In the genomic region with DNA sequence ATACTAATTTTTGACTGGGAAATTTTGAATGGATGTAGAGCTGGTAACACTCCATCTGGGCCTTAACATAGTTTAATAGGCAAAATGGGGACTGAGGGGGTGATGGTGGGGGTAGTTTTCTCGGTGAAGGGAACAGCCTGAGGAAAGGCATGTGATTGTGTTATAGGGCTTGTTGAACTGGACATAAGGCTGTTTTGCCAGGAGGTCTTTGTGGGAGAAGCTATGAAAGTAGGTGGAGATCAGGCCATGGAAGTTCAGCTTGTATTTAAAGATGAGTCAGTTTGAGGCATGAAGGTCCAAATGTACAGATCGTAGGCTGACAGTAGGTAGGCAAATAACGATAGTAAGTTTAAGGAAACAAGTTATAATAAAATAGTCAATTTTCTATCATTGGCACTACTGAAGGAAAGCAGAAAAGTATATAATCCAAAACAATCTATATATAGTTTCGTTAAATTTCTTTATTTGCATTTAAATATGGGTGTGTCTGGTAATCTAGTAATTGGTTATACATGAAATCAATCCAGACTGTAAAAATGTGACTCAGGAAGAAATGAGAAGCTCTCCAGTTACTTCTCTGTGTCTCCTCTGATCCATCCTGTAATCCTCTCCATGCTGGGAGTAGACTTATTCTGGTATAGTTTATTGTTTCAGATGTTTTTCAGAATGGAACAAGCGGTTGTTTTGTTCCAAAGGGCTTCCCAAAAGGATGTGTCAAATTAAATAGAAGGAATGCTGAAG, we compare ENCODE assay signal across 15 cellular contexts. TPM values are rescaled to one million over a fixed set of nuclear protein-coding genes. Genes with fewer than 3 reads are reported as not detected.
DNase-seq lines count a peak whose midpoint lies in the region; ATAC-seq, FAIRE-seq and TF ChIP-seq lines count a peak whose summit lies in the region.
"Had no signal": no experiment of that assay in that cellular context is flagged by ENCODE, and none has a peak within 500 bp of the region (broad histone marks: within the 10 kb centered on the region; RNA-seq: fewer than 3 reads in every experiment).

No MANE protein-coding gene starts in this region.

- H3K27me3 ChIP-seq in K562 (ENCODE audit: control insufficient read depth in 2 of 2, insufficient read depth in 2 of 2, low read length in 2 of 2) (no peaks in the 10 kb centered on the region), sigmoid colon (no peaks in the 10 kb centered on the region)
- H3K27me3 ChIP-seq: tibial nerve had no signal

- H3K9me1 ChIP-seq in K562 (ENCODE audit: control insufficient read depth, insufficient read depth, low read length): no peaks in the 10 kb centered on the region

- H3K27ac ChIP-seq in K562 (ENCODE audit: extremely low read depth, low read depth, low read length): no peak overlapping the region
- H3K27ac ChIP-seq in sigmoid colon: no peak overlapping the region
- H3K27ac ChIP-seq: tibial nerve, WERI-Rb-1 had no signal

- WGBS in K562 (ENCODE audit: insufficient coverage, low coverage, missing lambda C conversion rate): 50% methylated on average over 5 of the region's 5 CpGs
- WGBS in sigmoid colon, 2 donors: 66 to 86% methylated on average over 5 of the region's 5 CpGs

- H3K36me3 Mint-ChIP-seq in natural killer cell treated with Interleukin-12 subunit alpha and Interleukin-12 subunit beta and Interleukin-15 and Interleukin-18, amount 100 ng/mL, for 72 hours: no peaks in the 10 kb centered on the region

- no peak for ATAC-seq in K562
- ATAC-seq in natural killer cell treated with Interleukin-12 subunit alpha and Interleukin-12 subunit beta and Interleukin-15 and Interleukin-18, amount 100 ng/mL, for 72 hours: no peak
- ATAC-seq in GM18511 (IDR thresholded peaks at IDR 0.05; ENCODE audit: unreplicated experiment): no peak
- ATAC-seq in HG03097 (IDR thresholded peaks at IDR 0.05; ENCODE audit: low FRiP score, unreplicated experiment): no peak
- ATAC-seq: sciatic nerve had no signal

- FAIRE-seq in K562 (lab: Jason Lieb, UNC): no peak

- peak overlapping the region; percentile 61 to 70 for H3K27ac Mint-ChIP-seq in natural killer cell treated with Interleukin-12 subunit alpha and Interleukin-12 subunit beta and Interleukin-15 and Interleukin-18, amount 100 ng/mL, for 72 hours

- intact Hi-C loops in K562 (cut with micrococcal nuclease): loop anchor here (2.0 to 5.0 kb wide), 2 partner anchors 14 to 42 kb away; no protein-coding TSS in a partner anchor
- intact Hi-C loops in sigmoid colon (cut with DNase I): loop anchor here (10.0 kb wide), 1 partner anchor 90 kb away; no protein-coding TSS in a partner anchor

- no peak for TF ChIP-seq EP300 in K562 (IDR thresholded peaks at IDR 0.05; ENCODE audit: low read length)
- no peak for TF ChIP-seq EP300 in sigmoid colon (IDR thresholded peaks at IDR 0.05)

- peaks cover 67% of the 10 kb centered on the region for H3K79me2 ChIP-seq in K562 (ENCODE audit: control insufficient read depth, insufficient read depth, low read length)

- DNase-seq in NCI-H82 (lab: John Stamatoyannopoulos, UW) (peak; percentile 34), NCI-H82 treated with DMSO at 0.1 percent for 48 hours (lab: John Stamatoyannopoulos, UW; ENCODE audit: unreplicated experiment) (no peak), HT-29 (ENCODE audit: low spot score) (peak; percentile 26), K562 (ENCODE audit: extremely low read depth in 1 of 4, low spot score in 3 of 4) (no peak), sigmoid colon (no peak)
- no peak for DNase-seq in natural killer cell treated with Interleukin-12 subunit alpha and Interleukin-12 subunit beta and Interleukin-15 and Interleukin-18, amount 100 ng/mL, for 72 hours (ENCODE audit: low spot score)
- DNase-seq: 8988T, activated gamma-delta T cell treated with Interleukin-2 at 50 U/mL for 16 hours, DMS53, MV-4-11, WERI-Rb-1 had no signal

- no peaks in the 10 kb centered on the region for H3K27me3 Mint-ChIP-seq in natural killer cell treated with Interleukin-12 subunit alpha and Interleukin-12 subunit beta and Interleukin-15 and Interleukin-18, amount 100 ng/mL, for 72 hours

- H3K4me3 ChIP-seq in K562: no peak overlapping the region
- H3K4me3 ChIP-seq in sigmoid colon: no peak overlapping the region
- H3K4me3 ChIP-seq: tibial nerve had no signal

- H3K4me1 Mint-ChIP-seq in natural killer cell treated with Interleukin-12 subunit alpha and Interleukin-12 subunit beta and Interleukin-15 and Interleukin-18, amount 100 ng/mL, for 72 hours (ENCODE audit: low read depth in 2 of 2): peaks cover 51 to 64% of the 10 kb centered on the region in 2 donors

- no peaks in the 10 kb centered on the region for H3K36me3 ChIP-seq in K562 (ENCODE audit: control insufficient read depth, insufficient read depth, low read length)
- H3K36me3 ChIP-seq in sigmoid colon: no peaks in the 10 kb centered on the region
- H3K36me3 ChIP-seq: tibial nerve, WERI-Rb-1 had no signal

- peaks cover 5% of the 10 kb centered on the region; the same call in 1 of the 2 replicates for H4K20me1 ChIP-seq in K562 (replicated peaks; ENCODE audit: control insufficient read depth, insufficient read depth, low read length)

- TF ChIP-seq POLR2A in K562 (conservative IDR thresholded peaks at IDR 0.05) (no peak), sigmoid colon (IDR thresholded peaks at IDR 0.05) (no peak)

- no peaks in the 10 kb centered on the region for H3K9me3 Mint-ChIP-seq in natural killer cell treated with Interleukin-12 subunit alpha and Interleukin-12 subunit beta and Interleukin-15 and Interleukin-18, amount 100 ng/mL, for 72 hours

- TSS peak; percentile 26 for BruUV-seq in K562 (replicated peaks; lab: Mats Ljungman, UMichigan)

- no peak overlapping the region for H3K9ac ChIP-seq in K562 (ENCODE audit: insufficient read depth in 1 of 2, low read depth in 2 of 2, low read length in 2 of 2)

- TF ChIP-seq CTCF in K562 (IDR thresholded peaks at IDR 0.05 in 2 of 3, conservative IDR thresholded peaks at IDR 0.05 in 1 of 3; ENCODE audit: insufficient read depth in 2 of 3, low read depth in 1 of 3, low read length in 3 of 3) (no peak), sigmoid colon (IDR thresholded peaks at IDR 0.05) (no peak)

- peak overlapping the region; percentile 62 for H3K4me3 Mint-ChIP-seq in natural killer cell treated with Interleukin-12 subunit alpha and Interleukin-12 subunit beta and Interleukin-15 and Interleukin-18, amount 100 ng/mL, for 72 hours

- CTCF ChIA-PET in K562 (lab: Yijun Ruan, JAX; ENCODE audit: low intra/inter-chr PET ratio): no interaction called here

- H3K4me1 ChIP-seq in K562 (replicated peaks in 1 of 2; ENCODE audit: control insufficient read depth in 2 of 2, insufficient read depth in 2 of 2, low read length in 2 of 2): peaks cover 0 to 15% of the 10 kb centered on the region in 2 experiments; a peak in 3 of 5 replicates
- peaks cover 0 to 30% (median 12%) of the 10 kb centered on the region in 4 donors for H3K4me1 ChIP-seq in sigmoid colon

- POLR2A ChIA-PET in K562 (lab: Yijun Ruan, JAX): interaction anchor here (0.6 to 1.8 kb wide), 2 partner anchors 92 to 1054 kb away, joined by 3 to 6 read pairs; partner anchors contain the start of gene CEP120

- in situ Hi-C loops in K562 (cut with MboI): no loop called here

- peak overlapping the region; percentile 29; the same call in 1 of the 2 replicates for H3K4me2 ChIP-seq in K562 (ENCODE audit: insufficient read depth, low read length)

- H3K9me3 ChIP-seq in K562 (replicated peaks; ENCODE audit: control insufficient read depth, insufficient read depth, low read depth, low read length) (0 out of 2 replicates have a peak, but pooled peaks cover 3% of the 10 kb centered on the region), sigmoid colon (no peaks in the 10 kb centered on the region)
- H3K9me3 ChIP-seq: tibial nerve had no signal

- H2AFZ ChIP-seq in K562 (ENCODE audit: low read depth, low read length): no peak overlapping the region

- no peak for TF ChIP-seq RAD21 in K562 (CRISPR knock-in tag; conservative IDR thresholded peaks at IDR 0.05 in 1 of 2, IDR thresholded peaks at IDR 0.05 in 1 of 2)

TF ChIP-seq in K562, 482 proteins besides CTCF, POLR2A, EP300 and RAD21:
- no peak for TF ChIP-seq TCF7L2 (IDR thresholded peaks at IDR 0.05; ENCODE audit: low read depth, low read length)

RNA-seq across cellular contexts. Expression of gene CSNK1G3, which starts 2.8 kb away (rescaled TPM):
- total RNA-seq in HT-29 (2014; rRNA removed; shearing (Covaris generic)): 18.4 and 21.3 TPM in 2 replicates
- total RNA-seq in K562 (2011; cell fraction: chromatin; rRNA removed; ENCODE audit: low replicate concordance): 8.0 and 26.5 TPM in 2 replicates
- total RNA-seq in K562 (2011; cell fraction: nucleolus; rRNA removed): 1.5 and 3.0 TPM in 2 replicates
- total RNA-seq in K562 (2011; cell fraction: nucleoplasm; rRNA removed): 6.6 and 7.8 TPM in 2 replicates
- total RNA-seq in K562 (2014; rRNA removed) (13.2 and 14.0 TPM in 2 replicates), K562 (2014; rRNA removed; fragmentation: Illumina TruSeq; extraction: Trizol) (21.9 and 26.4 TPM in 2 replicates), K562 (2015; rRNA removed; fragmentation: Illumina TruSeq; extraction: Trizol) (21.2 and 21.3 TPM in 2 replicates), K562 (2021) (26.2 and 27.6 TPM in 2 replicates), sigmoid colon (10 to 100 TPM; 55.8 to 99.6 (median 77.2) TPM)
- polyA plus RNA-seq in K562 (2011; rRNA removed) (5.4 and 13.6 TPM in 2 replicates), K562 (2014; fragmentation: Illumina TruSeq; extraction: Trizol) (22.5 and 23.5 TPM in 2 replicates), K562 (2014; fragmentation: Nextera tagmentation; extraction: Ambion mirVana) (10 to 100 TPM in 1 of 2 experiments, 1 to 10 TPM in 1; 8.3 to 11.4 TPM), K562 (2014; rRNA removed) (14.7 and 16.5 TPM in 2 replicates), sigmoid colon (10 to 100 TPM; 21.6 to 37.2 (median 26.5) TPM)
- polyA plus RNA-seq in K562 (2011; cell fraction: cytosol; rRNA removed): 1.8 and 3.3 TPM in 2 replicates
- 2.2 and 5.3 TPM in 2 replicates for polyA plus RNA-seq in K562 (2011; cell fraction: nucleus; rRNA removed)
- 12.4 and 13.5 TPM in 2 replicates for polyA plus RNA-seq in K562 (2012)
- 18.8 and 31.0 TPM in 2 replicates for polyA minus RNA-seq in K562 (2011; rRNA and poly(A)+ RNA removed)
- 5.4 and 15.3 TPM in 2 replicates for polyA minus RNA-seq in K562 (2011; cell fraction: cytosol; rRNA and poly(A)+ RNA removed)
- 7.8 and 9.4 TPM in 2 replicates for polyA minus RNA-seq in K562 (2011; cell fraction: nucleus; rRNA and poly(A)+ RNA removed)
- 10 to 100 TPM; 34.3 to 35.4 TPM for total RNA-seq in natural killer cell treated with Interleukin-12 subunit alpha and Interleukin-12 subunit beta and Interleukin-15 and Interleukin-18, amount 100 ng/mL, for 72 hours

Comparison
In these comparisons a context has a peak if more than half of its experiments do, and no peak if none do; other contexts are left out.
1. DNase-seq: peak in NCI-H82 (single experiment) and HT-29 (single experiment); none in NCI-H82 treated with DMSO at 0.1 percent for 48 hours (single experiment), K562 (0 of 4), natural killer cell treated with Interleukin-12 subunit alpha and Interleukin-12 subunit beta and Interleukin-15 and Interleukin-18, amount 100 ng/mL, for 72 hours (single experiment) and sigmoid colon (single experiment).